ENCODE assay signal across 2 cellular contexts in the genomic region with DNA sequence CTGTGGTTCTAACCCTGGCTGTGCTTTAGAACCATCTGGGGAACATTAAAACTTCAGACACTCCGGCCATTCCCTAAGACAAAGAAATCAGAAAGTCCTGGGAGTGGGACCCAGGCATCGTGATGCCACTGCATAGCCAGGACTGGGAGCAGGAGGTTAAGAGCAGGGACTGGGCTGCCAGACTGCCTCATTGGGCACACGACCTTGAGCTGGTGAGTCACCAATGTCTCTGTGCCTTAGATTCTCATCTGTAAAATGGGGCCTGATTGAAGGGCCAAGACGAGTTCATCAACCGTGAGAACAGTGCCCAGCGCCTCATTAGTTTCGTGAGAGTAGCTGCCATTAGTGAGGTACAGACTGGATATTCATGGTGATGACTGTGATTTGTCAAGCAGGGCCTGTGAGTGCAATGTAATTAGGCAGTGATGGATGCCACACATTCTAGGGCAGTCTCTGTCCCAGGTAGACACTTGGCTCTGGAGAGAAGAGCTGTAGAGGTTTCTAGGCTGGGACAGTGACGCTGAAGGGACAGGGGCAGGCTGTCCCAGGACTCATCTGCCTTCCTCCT.
TF ChIP-seq lines count a peak whose summit lies in the region.

No MANE protein-coding gene starts in this region.

TF ChIP-seq in IMR-90, 13 proteins besides CTCF, POLR2A, EP300 and RAD21:
- no peak for TF ChIP-seq MAFK (IDR thresholded peaks at IDR 0.05; ENCODE audit: low read depth, low read length)
- TF ChIP-seq RCOR1 (IDR thresholded peaks at IDR 0.05; ENCODE audit: insufficient replicate concordance, low read length) = no peak
- TF ChIP-seq CEBPB (IDR thresholded peaks at IDR 0.05; ENCODE audit: low read depth, low read length) = no peak
- no peak for TF ChIP-seq MAZ (IDR thresholded peaks at IDR 0.05; ENCODE audit: borderline replicate concordance, low read depth, low read length)
- no peak for TF ChIP-seq FOS (IDR thresholded peaks at IDR 0.05; ENCODE audit: low read depth, low read length)
- TF ChIP-seq, protein P1, sequence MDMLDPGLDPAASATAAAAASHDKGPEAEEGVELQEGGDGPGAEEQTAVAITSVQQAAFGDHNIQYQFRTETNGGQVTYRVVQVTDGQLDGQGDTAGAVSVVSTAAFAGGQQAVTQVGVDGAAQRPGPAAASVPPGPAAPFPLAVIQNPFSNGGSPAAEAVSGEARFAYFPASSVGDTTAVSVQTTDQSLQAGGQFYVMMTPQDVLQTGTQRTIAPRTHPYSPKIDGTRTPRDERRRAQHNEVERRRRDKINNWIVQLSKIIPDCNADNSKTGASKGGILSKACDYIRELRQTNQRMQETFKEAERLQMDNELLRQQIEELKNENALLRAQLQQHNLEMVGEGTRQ (IDR thresholded peaks at IDR 0.05; ENCODE audit: low read depth, low read length) = no peak
- TF ChIP-seq BHLHE40 (IDR thresholded peaks at IDR 0.05; ENCODE audit: low read depth, low read length) = no peak
- TF ChIP-seq, protein P2, sequence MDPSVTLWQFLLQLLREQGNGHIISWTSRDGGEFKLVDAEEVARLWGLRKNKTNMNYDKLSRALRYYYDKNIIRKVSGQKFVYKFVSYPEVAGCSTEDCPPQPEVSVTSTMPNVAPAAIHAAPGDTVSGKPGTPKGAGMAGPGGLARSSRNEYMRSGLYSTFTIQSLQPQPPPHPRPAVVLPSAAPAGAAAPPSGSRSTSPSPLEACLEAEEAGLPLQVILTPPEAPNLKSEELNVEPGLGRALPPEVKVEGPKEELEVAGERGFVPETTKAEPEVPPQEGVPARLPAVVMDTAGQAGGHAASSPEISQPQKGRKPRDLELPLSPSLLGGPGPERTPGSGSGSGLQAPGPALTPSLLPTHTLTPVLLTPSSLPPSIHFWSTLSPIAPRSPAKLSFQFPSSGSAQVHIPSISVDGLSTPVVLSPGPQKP (IDR thresholded peaks at IDR 0.05; ENCODE audit: borderline replicate concordance, low read depth, low read length) = no peak
- TF ChIP-seq MXI1 (IDR thresholded peaks at IDR 0.05; ENCODE audit: borderline replicate concordance, low read depth, low read length) = no peak
- TF ChIP-seq RFX5 (IDR thresholded peaks at IDR 0.05; ENCODE audit: low read depth, low read length) = no peak
- no peak for TF ChIP-seq CHD1 (IDR thresholded peaks at IDR 0.05; ENCODE audit: low read depth, low read length)
- TF ChIP-seq SMC3 (IDR thresholded peaks at IDR 0.05; ENCODE audit: low read depth, low read length) = no peak
- TF ChIP-seq NFE2L2 (IDR thresholded peaks at IDR 0.05; ENCODE audit: low read depth, low read length) = no peak

TF ChIP-seq in H1, 55 proteins besides CTCF, POLR2A, EP300 and RAD21:
- TF ChIP-seq RXRA (IDR thresholded peaks at IDR 0.05; ENCODE audit: insufficient read depth, low read depth, low read length) (no peak), KDM1A (IDR thresholded peaks at IDR 0.05; ENCODE audit: borderline replicate concordance, low read length) (no peak), SP4 (IDR thresholded peaks at IDR 0.05; ENCODE audit: low read length) (no peak), KDM5A (IDR thresholded peaks at IDR 0.05; ENCODE audit: low read length) (no peak), NANOG (IDR thresholded peaks at IDR 0.05; ENCODE audit: insufficient read depth, low read depth, low read length, poor library complexity, severe bottlenecking) (no peak), JUN (IDR thresholded peaks at IDR 0.05; ENCODE audit: low read depth, low read length) (no peak), SAP30 (IDR thresholded peaks at IDR 0.05; ENCODE audit: insufficient read depth, insufficient replicate concordance, low read length) (no peak), BCL11A (IDR thresholded peaks at IDR 0.05; ENCODE audit: low read depth in 2 of 2, low read length in 2 of 2) (no peak), RFX5 (IDR thresholded peaks at IDR 0.05; ENCODE audit: borderline replicate concordance, low read depth, low read length) (no peak), CHD2 (IDR thresholded peaks at IDR 0.05; ENCODE audit: low read length) (no peak), NRF1 (IDR thresholded peaks at IDR 0.05; ENCODE audit: low read depth, low read length) (no peak), CEBPB (IDR thresholded peaks at IDR 0.05; ENCODE audit: low read depth, low read length) (no peak)
- TF ChIP-seq, protein P3, sequence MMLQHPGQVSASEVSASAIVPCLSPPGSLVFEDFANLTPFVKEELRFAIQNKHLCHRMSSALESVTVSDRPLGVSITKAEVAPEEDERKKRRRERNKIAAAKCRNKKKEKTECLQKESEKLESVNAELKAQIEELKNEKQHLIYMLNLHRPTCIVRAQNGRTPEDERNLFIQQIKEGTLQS (IDR thresholded peaks at IDR 0.05; ENCODE audit: insufficient read depth, low read depth, low read length) = no peak
